22 cellular contexts compared by ENCODE assay signal in the genomic region with DNA sequence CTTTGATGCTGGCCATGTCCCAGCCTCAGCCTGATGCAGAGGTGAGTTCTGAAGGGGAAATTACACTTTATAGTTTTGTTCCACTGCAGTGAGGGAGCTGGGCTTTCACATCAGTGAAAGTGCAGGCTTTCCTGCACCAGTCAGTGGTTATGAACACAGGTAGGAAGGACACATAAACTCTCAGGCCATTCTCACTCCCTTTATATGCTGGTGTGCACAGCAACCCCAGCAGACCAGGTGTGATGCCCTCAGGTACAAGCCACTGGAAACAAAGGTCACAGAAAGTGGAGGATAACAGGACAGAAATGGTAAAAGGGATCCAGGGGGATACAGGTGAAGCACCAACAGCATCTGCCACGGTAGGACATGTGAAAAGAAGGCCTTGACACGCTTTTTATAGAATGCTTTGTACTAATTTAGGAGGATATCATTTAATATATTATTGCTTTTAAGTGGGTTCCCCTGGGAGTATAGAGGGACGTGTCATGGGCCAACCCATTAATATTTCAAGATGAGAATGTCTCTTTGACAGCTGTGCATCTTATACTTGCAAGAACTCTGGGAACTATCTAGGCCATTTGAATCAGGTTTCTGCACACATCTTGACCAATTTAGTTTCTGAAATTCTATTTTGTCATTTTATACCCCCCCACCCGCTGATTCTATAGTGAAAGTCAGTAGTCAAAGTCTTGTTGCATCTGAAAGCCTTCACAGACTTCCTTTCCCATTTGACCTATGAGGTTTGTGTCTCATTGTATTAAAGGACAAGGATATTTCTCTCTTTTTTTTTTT. TPM values are rescaled to one million over a fixed set of nuclear protein-coding genes. Genes with fewer than 3 reads are reported as not detected.
DNase-seq lines count a peak whose midpoint lies in the region; ATAC-seq, FAIRE-seq and TF ChIP-seq lines count a peak whose summit lies in the region.
"Had no signal": no experiment of that assay in that cellular context is flagged by ENCODE, and none has a peak within 500 bp of the region (broad histone marks: within the 10 kb centered on the region; RNA-seq: fewer than 3 reads in every experiment).

No MANE protein-coding gene starts in this region.

- 85% methylated on average over 4 of the region's 4 CpGs for WGBS in prostate gland

- H3K4me1 Mint-ChIP-seq in GM23338 = 0 out of 3 replicates have a peak, but pooled peaks cover 2% of the 10 kb centered on the region
- H3K4me1 Mint-ChIP-seq: activated B cell treated with CpG ODN at 0.5 μM for 24 hours had no signal

- H3K36me3 ChIP-seq in GM23338 (ENCODE audit: insufficient read depth) (no peaks in the 10 kb centered on the region; the same call in 1 of the 2 replicates), prostate gland (no peaks in the 10 kb centered on the region)
- H3K36me3 ChIP-seq: BE2C, ovary, stomach had no signal

- intact Hi-C loops in prostate gland (cut with DNase I) = loop anchor here (5.0 kb wide), 1 partner anchor 45 kb away; no protein-coding TSS in a partner anchor

- no peaks in the 10 kb centered on the region for H3K9me3 ChIP-seq in prostate gland
- H3K9me3 ChIP-seq: BE2C, ovary had no signal

- peaks cover 10% of the 10 kb centered on the region for H3K27me3 Mint-ChIP-seq in GM23338 (ENCODE audit: insufficient read depth, low read depth, poor library complexity)
- H3K27me3 Mint-ChIP-seq: activated B cell treated with CpG ODN at 0.5 μM for 24 hours had no signal

- peak; percentile 68 for ATAC-seq in GM19043 (IDR thresholded peaks at IDR 0.05; ENCODE audit: low read depth, unreplicated experiment)
- ATAC-seq in GM23338 = no peak
- ATAC-seq in HG03432 (IDR thresholded peaks at IDR 0.05; ENCODE audit: unreplicated experiment) = peak; percentile 81
- no peak for ATAC-seq in GM19467 (IDR thresholded peaks at IDR 0.05; ENCODE audit: unreplicated experiment)
- ATAC-seq: esophagus mucosa, K562, left cardiac atrium, mucosa of descending colon, PC-3 had no signal

- no peak overlapping the region for H3K27ac Mint-ChIP-seq in GM23338
- H3K27ac Mint-ChIP-seq: activated B cell treated with CpG ODN at 0.5 μM for 24 hours had no signal

- peak; percentile 94 for FAIRE-seq in GM12891 (lab: Jason Lieb, UNC)
- FAIRE-seq: colon, K562 had no signal

- H3K27ac ChIP-seq in GM23338 (ENCODE audit: low read depth) (no peak overlapping the region), prostate gland (no peak overlapping the region)
- H3K27ac ChIP-seq: ovary, stomach had no signal

- no peaks in the 10 kb centered on the region; the same call in 1 of the 2 replicates for H3K9me2 ChIP-seq in GM23338 (ENCODE audit: insufficient read depth)

- peaks cover 2% of the 10 kb centered on the region; the same call in 1 of the 3 replicates for H3K36me3 Mint-ChIP-seq in GM23338 (ENCODE audit: low read depth)

- H3K27me3 ChIP-seq in GM23338 (ENCODE audit: insufficient read depth) = no peaks in the 10 kb centered on the region
- no peaks in the 10 kb centered on the region for H3K27me3 ChIP-seq in prostate gland (replicated peaks; ENCODE audit: insufficient read depth)
- H3K27me3 ChIP-seq: BE2C, ovary, stomach had no signal

- TF ChIP-seq POLR2A in GM12891 (IDR thresholded peaks at IDR 0.05; ENCODE audit: low read depth, low read length) = no peak
- TF ChIP-seq POLR2A in prostate gland (IDR thresholded peaks at IDR 0.05) = no peak

- TF ChIP-seq CTCF in GM23338 (conservative IDR thresholded peaks at IDR 0.05; ENCODE audit: low read depth in 2 of 2) (no peak), prostate gland (IDR thresholded peaks at IDR 0.05) (no peak)

- H3K4me1 ChIP-seq in GM23338 (ENCODE audit: insufficient read depth) = no peaks in the 10 kb centered on the region
- H3K4me1 ChIP-seq in prostate gland (replicated peaks) = no peaks in the 10 kb centered on the region
- H3K4me1 ChIP-seq: BE2C, stomach had no signal

- H3K79me2 ChIP-seq in GM23338 (replicated peaks; ENCODE audit: insufficient read depth) = no peaks in the 10 kb centered on the region

- no peak overlapping the region for H3K4me3 ChIP-seq in GM23338
- no peak overlapping the region for H3K4me3 ChIP-seq in prostate gland
- H3K4me3 ChIP-seq: K562, mucosa of descending colon, ovary, smooth muscle cell, stomach had no signal

- no peak overlapping the region for H3K4me3 Mint-ChIP-seq in GM23338
- H3K4me3 Mint-ChIP-seq: activated B cell treated with CpG ODN at 0.5 μM for 24 hours had no signal

- peaks cover 3% of the 10 kb centered on the region; the same call in 1 of the 3 replicates for H3K9me3 Mint-ChIP-seq in GM23338

- DNase-seq in GM12891 (ENCODE audit: insufficient read length, low spot score) = no peak
- no peak for DNase-seq in GM23338 (ENCODE audit: low spot score)
- no peak for DNase-seq in prostate gland (ENCODE audit: low spot score)
- DNase-seq in DMS 273 (lab: John Stamatoyannopoulos, UW; ENCODE audit: unreplicated experiment) = no peak
- DNase-seq in NK-92 (lab: John Stamatoyannopoulos, UW; ENCODE audit: unreplicated experiment) = no peak
- DNase-seq: activated B cell treated with CpG ODN at 0.5 μM for 24 hours, activated T-cell treated with anti-CD3 and anti-CD28 coated beads for 4 hours, BE2C, DMS79, left cardiac atrium, mucosa of descending colon, NCI-H1436, ovary, PC-3, stomach had no signal

- no peaks in the 10 kb centered on the region for H3F3A ChIP-seq in GM23338 (replicated peaks; ENCODE audit: low read depth)

- H3K4me2 ChIP-seq in GM23338 = no peak overlapping the region
- H3K4me2 ChIP-seq: smooth muscle cell had no signal

- no peaks in the 10 kb centered on the region for H4K20me1 ChIP-seq in GM23338 (replicated peaks; ENCODE audit: insufficient read depth)

- 0 out of 2 replicates have a peak overlapping the region, but pooled peaks have one; percentile 20 for H2AFZ ChIP-seq in GM23338

TF ChIP-seq in GM12891, 5 proteins besides CTCF, POLR2A, EP300 and RAD21:
- TF ChIP-seq POU2F2 (IDR thresholded peaks at IDR 0.05; ENCODE audit: low read depth, low read length) (no peak), SPI1 (IDR thresholded peaks at IDR 0.05; ENCODE audit: low read depth, low read length) (no peak), POLR2AphosphoS5 (IDR thresholded peaks at IDR 0.05; ENCODE audit: low read depth, low read length) (no peak), PAX5 (IDR thresholded peaks at IDR 0.05; ENCODE audit: insufficient read depth, low read length, severe bottlenecking) (no peak), TAF1 (IDR thresholded peaks at IDR 0.05; ENCODE audit: low read depth, low read length) (no peak)

TF ChIP-seq in GM23338, 12 proteins besides CTCF, POLR2A, EP300 and RAD21:
- TF ChIP-seq, protein P1, sequence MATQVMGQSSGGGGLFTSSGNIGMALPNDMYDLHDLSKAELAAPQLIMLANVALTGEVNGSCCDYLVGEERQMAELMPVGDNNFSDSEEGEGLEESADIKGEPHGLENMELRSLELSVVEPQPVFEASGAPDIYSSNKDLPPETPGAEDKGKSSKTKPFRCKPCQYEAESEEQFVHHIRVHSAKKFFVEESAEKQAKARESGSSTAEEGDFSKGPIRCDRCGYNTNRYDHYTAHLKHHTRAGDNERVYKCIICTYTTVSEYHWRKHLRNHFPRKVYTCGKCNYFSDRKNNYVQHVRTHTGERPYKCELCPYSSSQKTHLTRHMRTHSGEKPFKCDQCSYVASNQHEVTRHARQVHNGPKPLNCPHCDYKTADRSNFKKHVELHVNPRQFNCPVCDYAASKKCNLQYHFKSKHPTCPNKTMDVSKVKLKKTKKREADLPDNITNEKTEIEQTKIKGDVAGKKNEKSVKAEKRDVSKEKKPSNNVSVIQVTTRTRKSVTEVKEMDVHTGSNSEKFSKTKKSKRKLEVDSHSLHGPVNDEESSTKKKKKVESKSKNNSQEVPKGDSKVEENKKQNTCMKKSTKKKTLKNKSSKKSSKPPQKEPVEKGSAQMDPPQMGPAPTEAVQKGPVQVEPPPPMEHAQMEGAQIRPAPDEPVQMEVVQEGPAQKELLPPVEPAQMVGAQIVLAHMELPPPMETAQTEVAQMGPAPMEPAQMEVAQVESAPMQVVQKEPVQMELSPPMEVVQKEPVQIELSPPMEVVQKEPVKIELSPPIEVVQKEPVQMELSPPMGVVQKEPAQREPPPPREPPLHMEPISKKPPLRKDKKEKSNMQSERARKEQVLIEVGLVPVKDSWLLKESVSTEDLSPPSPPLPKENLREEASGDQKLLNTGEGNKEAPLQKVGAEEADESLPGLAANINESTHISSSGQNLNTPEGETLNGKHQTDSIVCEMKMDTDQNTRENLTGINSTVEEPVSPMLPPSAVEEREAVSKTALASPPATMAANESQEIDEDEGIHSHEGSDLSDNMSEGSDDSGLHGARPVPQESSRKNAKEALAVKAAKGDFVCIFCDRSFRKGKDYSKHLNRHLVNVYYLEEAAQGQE (IDR thresholded peaks at IDR 0.05; ENCODE audit: unreplicated experiment) = no peak
- TF ChIP-seq ZNF331 (CRISPR knock-in tag; IDR thresholded peaks at IDR 0.05; ENCODE audit: low read depth) (no peak), EZH2 (IDR thresholded peaks at IDR 0.05; ENCODE audit: low read depth, unreplicated experiment) (no peak), CREB1 (CRISPR knock-in tag; IDR thresholded peaks at IDR 0.05; ENCODE audit: low read depth) (no peak), STAT1 (IDR thresholded peaks at IDR 0.05; ENCODE audit: unreplicated experiment) (no peak), EZH2phosphoT487 (IDR thresholded peaks at IDR 0.05; ENCODE audit: unreplicated experiment) (no peak), ZNF114 (CRISPR knock-in tag; IDR thresholded peaks at IDR 0.05) (no peak), POLR2AphosphoS5 (IDR thresholded peaks at IDR 0.05; ENCODE audit: low read depth) (no peak), JUNB (IDR thresholded peaks at IDR 0.05; ENCODE audit: unreplicated experiment) (no peak)
- TF ChIP-seq, protein P2, sequence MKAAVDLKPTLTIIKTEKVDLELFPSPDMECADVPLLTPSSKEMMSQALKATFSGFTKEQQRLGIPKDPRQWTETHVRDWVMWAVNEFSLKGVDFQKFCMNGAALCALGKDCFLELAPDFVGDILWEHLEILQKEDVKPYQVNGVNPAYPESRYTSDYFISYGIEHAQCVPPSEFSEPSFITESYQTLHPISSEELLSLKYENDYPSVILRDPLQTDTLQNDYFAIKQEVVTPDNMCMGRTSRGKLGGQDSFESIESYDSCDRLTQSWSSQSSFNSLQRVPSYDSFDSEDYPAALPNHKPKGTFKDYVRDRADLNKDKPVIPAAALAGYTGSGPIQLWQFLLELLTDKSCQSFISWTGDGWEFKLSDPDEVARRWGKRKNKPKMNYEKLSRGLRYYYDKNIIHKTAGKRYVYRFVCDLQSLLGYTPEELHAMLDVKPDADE (IDR thresholded peaks at IDR 0.05) = no peak

RNA-seq across cellular contexts. Expression of a gene that starts 25.0 kb away (rescaled TPM):
- polyA plus RNA-seq in GM12891 (2012; ENCODE audit: low read depth, missing spikeins) = 12.6 TPM
- 43.1 and 46.0 TPM in 2 replicates for total RNA-seq in GM23338 (2014; rRNA removed; shearing (Covaris generic))
- polyA plus RNA-seq in GM23338 (2016; fragmentation: Nextera tagmentation; extraction: Ambion mirVana) = 43.3 and 43.9 TPM in 2 replicates
- 1 to 10 TPM; 1.4 to 4.9 TPM for total RNA-seq in prostate gland

Comparison
In these comparisons a context has a peak if more than half of its experiments do, and no peak if none do; other contexts are left out.
1. ATAC-seq: peak in GM19043 (single experiment) and HG03432 (single experiment); none in GM23338 (single experiment) and GM19467 (single experiment).